Comparison of ENCODE assay signal across 8 cellular contexts in genomic region chr15:41494190-41494921, GRCh38. TPM values are rescaled to one million over a fixed set of nuclear protein-coding genes. Genes with fewer than 3 reads are reported as not detected.
DNase-seq lines count a peak whose midpoint lies in the region; ATAC-seq and TF ChIP-seq lines count a peak whose summit lies in the region.

No MANE protein-coding gene starts in this region.

- no peaks in the 10 kb centered on the region for H3K36me3 ChIP-seq in GM23338 (ENCODE audit: insufficient read depth)
- no peaks in the 10 kb centered on the region for H3K36me3 ChIP-seq in MG63

- peaks cover 17% of the 10 kb centered on the region for H3F3A ChIP-seq in GM23338 (replicated peaks; ENCODE audit: low read depth)

- no peaks in the 10 kb centered on the region; the same call in none of the 2 replicates for H4K20me1 ChIP-seq in GM23338 (replicated peaks; ENCODE audit: insufficient read depth)

- H3K4me1 Mint-ChIP-seq in GM23338, result peaks cover 18% of the 10 kb centered on the region

- no peak overlapping the region for H3K27ac ChIP-seq in GM23338 (ENCODE audit: low read depth)

- H3K27me3 ChIP-seq in GM23338 (ENCODE audit: insufficient read depth) (peaks cover 93% of the 10 kb centered on the region), MG63 (no peaks in the 10 kb centered on the region)

- H3K9me3 Mint-ChIP-seq in GM23338, result no peaks in the 10 kb centered on the region; the same call in 2 of the 3 replicates

- peak overlapping the region; percentile 60 for H3K4me3 Mint-ChIP-seq in GM23338

- no peak for DNase-seq in GM12864 (ENCODE audit: low read depth)
- DNase-seq in GM23338 (ENCODE audit: low spot score), result peak; percentile 82
- peak; percentile 8 for DNase-seq in MG63
- DNase-seq in activated naive CD4-positive, alpha-beta T cell treated with Interleukin-2 at 50 U/mL for 16 hours, result peak; percentile 39
- DNase-seq in stimulated activated CD4-positive, alpha-beta T cell treated with anti-CD3 and anti-CD28 coated beads, Interleukin-1b, Interleukin-23, amount 100 ng/mL, for 48 hours, result peak; percentile 57
- DNase-seq in NCI-H524 treated with DMSO at 0.1 percent for 48 hours (lab: John Stamatoyannopoulos, UW), result no peak
- no peak for DNase-seq in Ammon's horn (ENCODE audit: low spot score)

- peak overlapping the region; percentile 96 for H2AFZ ChIP-seq in GM23338

- peaks cover 3% of the 10 kb centered on the region; the same call in 1 of the 3 replicates for H3K36me3 Mint-ChIP-seq in GM23338 (ENCODE audit: low read depth)

- H3K4me3 ChIP-seq in GM12864 (ENCODE audit: low read depth, low read length), result peak overlapping the region; percentile 56
- peak overlapping the region; percentile 64 for H3K4me3 ChIP-seq in GM23338
- 0 out of 2 replicates have a peak overlapping the region, but pooled peaks have one; percentile 25 for H3K4me3 ChIP-seq in MG63
- peak overlapping the region; percentile 47 for H3K4me3 ChIP-seq in iPS-18c (ENCODE audit: insufficient read depth, low read depth, low read length)

- H3K9me3 ChIP-seq in MG63, result no peaks in the 10 kb centered on the region
- no peaks in the 10 kb centered on the region for H3K9me3 ChIP-seq in iPS-18c (ENCODE audit: control insufficient read depth, insufficient read depth, low read length)

- peak; percentile 16 for ATAC-seq in GM23338

- H3K27me3 Mint-ChIP-seq in GM23338 (ENCODE audit: insufficient read depth, low read depth, poor library complexity), result peaks cover 78% of the 10 kb centered on the region

- H3K4me1 ChIP-seq in GM23338 (ENCODE audit: insufficient read depth), result peaks cover 16% of the 10 kb centered on the region

- TF ChIP-seq CTCF in GM12864 (IDR thresholded peaks at IDR 0.05; ENCODE audit: low read depth, low read length, missing control alignments), result no peak
- TF ChIP-seq CTCF in GM23338 (conservative IDR thresholded peaks at IDR 0.05; ENCODE audit: low read depth in 2 of 2), result peak in 1 of 2 experiments; percentile 15; a peak in 2 of 4 replicates

- H3K27ac Mint-ChIP-seq in GM23338, result no peak overlapping the region

- no peaks in the 10 kb centered on the region for H3K9me2 ChIP-seq in GM23338 (ENCODE audit: insufficient read depth)

- no peaks in the 10 kb centered on the region for H3K79me2 ChIP-seq in GM23338 (replicated peaks; ENCODE audit: insufficient read depth)

- peak overlapping the region; percentile 96 for H3K4me2 ChIP-seq in GM23338

TF ChIP-seq in GM23338, 12 proteins besides CTCF, POLR2A, EP300 and RAD21:
- TF ChIP-seq POLR2AphosphoS5 (IDR thresholded peaks at IDR 0.05; ENCODE audit: low read depth), result no peak
- TF ChIP-seq EZH2phosphoT487 (IDR thresholded peaks at IDR 0.05; ENCODE audit: unreplicated experiment), result peak; percentile 75
- no peak for TF ChIP-seq CREB1 (CRISPR knock-in tag; IDR thresholded peaks at IDR 0.05; ENCODE audit: low read depth)
- no peak for TF ChIP-seq ZNF462 (CRISPR knock-in tag; IDR thresholded peaks at IDR 0.05)
- TF ChIP-seq EZH2 (IDR thresholded peaks at IDR 0.05; ENCODE audit: low read depth, unreplicated experiment), result peak; percentile 77
- TF ChIP-seq NANOG (IDR thresholded peaks at IDR 0.05; ENCODE audit: borderline replicate concordance), result no peak
- TF ChIP-seq STAT1 (IDR thresholded peaks at IDR 0.05; ENCODE audit: unreplicated experiment), result no peak
- TF ChIP-seq JUNB (IDR thresholded peaks at IDR 0.05; ENCODE audit: unreplicated experiment), result no peak

RNA-seq across cellular contexts. Expression of gene ITPKA, which starts 0.7 kb away (rescaled TPM):
- 1.5 and 2.1 TPM in 2 replicates for total RNA-seq in GM23338 (2014; rRNA removed; shearing (Covaris generic))
- 0.35 and 0.55 TPM in 2 replicates for polyA plus RNA-seq in GM23338 (2016; fragmentation: Nextera tagmentation; extraction: Ambion mirVana)
- 1.4 and 1.6 TPM in 2 replicates for total RNA-seq in MG63 (2014; rRNA removed; shearing (Covaris generic); ENCODE audit: low replicate concordance)

RNA-seq across cellular contexts. Expression of gene LTK, which starts 19.3 kb away (rescaled TPM):
- 0.14 TPM in 1 of 2 replicates, not detected in the other for total RNA-seq in GM23338 (2014; rRNA removed; shearing (Covaris generic))
- polyA plus RNA-seq in GM23338 (2016; fragmentation: Nextera tagmentation; extraction: Ambion mirVana), result 0.40 TPM in 1 of 2 replicates, not detected in the other
- total RNA-seq in MG63 (2014; rRNA removed; shearing (Covaris generic); ENCODE audit: low replicate concordance), result not detected in 2 replicates

RNA-seq across cellular contexts. Expression of gene RPAP1, which starts 49.7 kb away (rescaled TPM):
- total RNA-seq in GM23338 (2014; rRNA removed; shearing (Covaris generic)), result 47.1 and 69.0 TPM in 2 replicates
- 40.1 and 42.3 TPM in 2 replicates for polyA plus RNA-seq in GM23338 (2016; fragmentation: Nextera tagmentation; extraction: Ambion mirVana)
- total RNA-seq in MG63 (2014; rRNA removed; shearing (Covaris generic); ENCODE audit: low replicate concordance), result 6.2 and 7.9 TPM in 2 replicates

Comparison
In these comparisons a context has a peak if more than half of its experiments do, and no peak if none do; other contexts are left out.
1. DNase-seq: peak in GM23338 (single experiment), MG63 (single experiment), activated naive CD4-positive, alpha-beta T cell treated with Interleukin-2 at 50 U/mL for 16 hours (single experiment) and stimulated activated CD4-positive, alpha-beta T cell treated with anti-CD3 and anti-CD28 coated beads, Interleukin-1b, Interleukin-23, amount 100 ng/mL, for 48 hours (single experiment); none in GM12864 (single experiment), NCI-H524 treated with DMSO at 0.1 percent for 48 hours (single experiment) and Ammon's horn (single experiment).
2. Peak in every context shown above with its lines, with median percentiles within 50 percentile points of each other: H3K4me3 ChIP-seq.